In the genomic region with DNA sequence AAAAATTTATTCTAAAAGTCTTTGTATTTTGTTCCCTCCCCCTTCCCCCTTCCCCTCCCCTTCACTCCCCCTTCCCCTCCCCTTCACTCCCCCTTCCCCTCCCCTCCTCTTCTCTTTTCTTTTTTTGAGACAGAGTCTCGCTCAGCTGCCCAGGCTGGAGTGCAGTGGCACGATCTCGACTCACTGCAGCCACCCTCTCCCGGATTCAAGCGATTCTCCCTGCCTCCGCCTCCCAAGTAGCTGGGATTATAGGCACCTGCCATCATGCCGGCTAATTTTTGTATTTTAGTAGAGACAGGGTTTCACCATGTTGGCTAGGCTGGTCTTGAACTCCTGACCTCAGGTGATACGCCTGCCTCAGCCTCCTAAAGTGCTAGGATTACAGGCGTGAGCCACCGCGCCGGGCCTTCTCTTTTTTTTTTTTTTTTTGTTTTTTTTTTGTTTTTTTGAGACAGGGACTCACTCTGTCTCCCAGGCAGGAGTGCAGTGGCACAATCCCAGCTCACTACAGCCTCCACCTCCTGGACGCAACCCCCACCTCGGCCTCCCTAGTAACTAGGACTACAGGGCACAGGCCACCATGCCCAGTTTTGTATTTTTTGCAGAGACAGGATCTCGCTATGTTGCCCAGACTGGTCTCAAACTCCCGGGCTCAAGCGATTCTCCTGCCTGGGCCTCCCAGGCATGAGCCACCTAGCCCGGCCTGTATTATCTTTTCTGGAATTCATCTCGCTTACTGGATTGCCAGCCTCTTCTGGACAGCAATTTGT, we compare ENCODE assay signal across 8 cellular contexts. TPM values are rescaled to one million over a fixed set of nuclear protein-coding genes. Genes with fewer than 3 reads are reported as not detected.
DNase-seq lines count a peak whose midpoint lies in the region; ATAC-seq and TF ChIP-seq lines count a peak whose summit lies in the region.

No MANE protein-coding gene starts in this region.

- H3K9me3 Mint-ChIP-seq in CD8-positive, alpha-beta T cell: no peaks in the 10 kb centered on the region
- no peaks in the 10 kb centered on the region for H3K9me3 Mint-ChIP-seq in nephron

- ATAC-seq in CD8-positive, alpha-beta T cell: no peak
- no peak for ATAC-seq in GM21717 (IDR thresholded peaks at IDR 0.05; ENCODE audit: unreplicated experiment)

- no peaks in the 10 kb centered on the region for H3K9me3 ChIP-seq in CD8-positive, alpha-beta T cell (ENCODE audit: low read length)
- H3K9me3 ChIP-seq in colonic mucosa: no peaks in the 10 kb centered on the region

- no peaks in the 10 kb centered on the region for H3K27me3 ChIP-seq in CD8-positive, alpha-beta T cell (ENCODE audit: insufficient read depth, low read length)
- no peaks in the 10 kb centered on the region for H3K27me3 ChIP-seq in colonic mucosa

- H3K27me3 Mint-ChIP-seq in CD8-positive, alpha-beta T cell (ENCODE audit: low read depth): no peaks in the 10 kb centered on the region
- H3K27me3 Mint-ChIP-seq in nephron (ENCODE audit: low read depth): no peaks in the 10 kb centered on the region

- H3K9ac ChIP-seq in colonic mucosa (ENCODE audit: low read depth in 2 of 2, low read length in 2 of 2): no peak overlapping the region

- POLR2A ChIA-PET in CD8-positive, alpha-beta T cell (lab: Charles Lee): interaction anchor here (0.6 to 2.0 kb wide), 4 partner anchors 8 to 128 kb away, joined by 3 to 31 read pairs (median 3); partner anchors contain the start of gene SNX3

- DNase-seq in CD8-positive, alpha-beta T cell: no peak
- DNase-seq in NCI-H69 (lab: John Stamatoyannopoulos, UW): peak; percentile 23
- no peak for DNase-seq in colonic mucosa
- DNase-seq in DMS79 (lab: John Stamatoyannopoulos, UW): no peak
- no peak for DNase-seq in activated gamma-delta T cell treated with Interleukin-2 at 50 U/mL for 16 hours
- DNase-seq in stimulated activated naive CD4-positive, alpha-beta T cell (lab: John Stamatoyannopoulos, UW): no peak

- H3K27ac ChIP-seq in CD8-positive, alpha-beta T cell (ENCODE audit: low read depth, low read length): no peak overlapping the region
- peak overlapping the region; percentile 94 for H3K27ac ChIP-seq in colonic mucosa

- peaks cover 13% of the 10 kb centered on the region for H3K4me1 ChIP-seq in CD8-positive, alpha-beta T cell (ENCODE audit: insufficient read depth, low read length)
- H3K4me1 ChIP-seq in colonic mucosa: no peaks in the 10 kb centered on the region

- peak overlapping the region; percentile 94 for H3K4me3 ChIP-seq in CD8-positive, alpha-beta T cell (ENCODE audit: low read depth, low read length)
- H3K4me3 ChIP-seq in colonic mucosa: peak overlapping the region; percentile 65

- TF ChIP-seq CTCF in CD8-positive, alpha-beta T cell (IDR thresholded peaks at IDR 0.05): no peak
- TF ChIP-seq CTCF in colonic mucosa (IDR thresholded peaks at IDR 0.05): no peak
- no peak for TF ChIP-seq CTCF in nephron (IDR thresholded peaks at IDR 0.05; ENCODE audit: unreplicated experiment in 3 of 3)

- H3K36me3 ChIP-seq in CD8-positive, alpha-beta T cell (ENCODE audit: insufficient read depth, low read length): no peaks in the 10 kb centered on the region
- no peaks in the 10 kb centered on the region for H3K36me3 ChIP-seq in colonic mucosa

- H3K4me1 Mint-ChIP-seq in CD8-positive, alpha-beta T cell (ENCODE audit: low read depth): peaks cover 20% of the 10 kb centered on the region
- H3K4me1 Mint-ChIP-seq in nephron: peaks cover 6% of the 10 kb centered on the region

- peaks cover 9% of the 10 kb centered on the region for H3K36me3 Mint-ChIP-seq in CD8-positive, alpha-beta T cell
- H3K36me3 Mint-ChIP-seq in nephron (ENCODE audit: low read depth): no peaks in the 10 kb centered on the region

- H3K4me3 Mint-ChIP-seq in CD8-positive, alpha-beta T cell: peak overlapping the region; percentile 89
- peak overlapping the region; percentile 95 to 99 (median 98) for H3K4me3 Mint-ChIP-seq in nephron

- intact Hi-C loops in CD8-positive, alpha-beta T cell (cut with DNase I, micrococcal nuclease): loop anchor here (1.0 to 10.0 kb wide), 11 partner anchors 32 to 1401 kb away; partner anchors contain the start of genes CEP57L1 (in 2 of the 2), MTRES1 (in 2 of the 2), OSTM1 (in 2 of the 2) and SESN1 (in 2 of the 2)
- intact Hi-C loops in colonic mucosa (cut with DNase I): no loop called here

- no peak overlapping the region for H3K27ac Mint-ChIP-seq in CD8-positive, alpha-beta T cell
- peak overlapping the region; percentile 96 to 99 (median 97) for H3K27ac Mint-ChIP-seq in nephron

- CTCF ChIA-PET in CD8-positive, alpha-beta T cell (lab: Charles Lee): no interaction called here

RNA-seq across cellular contexts. Expression of gene AFG1L, which starts 1.1 kb away (rescaled TPM):
- 1 to 10 TPM; 3.3 to 4.0 TPM for total RNA-seq in CD8-positive, alpha-beta T cell
- 10 to 100 TPM in 1 of 2 donors, 1 to 10 TPM in 1; 9.5 to 10.9 TPM for total RNA-seq in colonic mucosa

RNA-seq across cellular contexts. Expression of gene SNX3, which starts 32.9 kb away (rescaled TPM):
- total RNA-seq in CD8-positive, alpha-beta T cell: 10 to 100 TPM; 37.0 to 40.7 TPM
- total RNA-seq in colonic mucosa: 100 to 1,000 TPM; 118 to 143 TPM
